ENCODE assay signal across 1 cellular context in genomic region chr5:108727639-108728565, GRCh38.
TF ChIP-seq lines count a peak whose summit lies in the region.

No MANE protein-coding gene starts in this region.

TF ChIP-seq in HCT116, 20 proteins besides CTCF, POLR2A, EP300 and RAD21 (continued from another document):
- no peak for TF ChIP-seq FOSL1 (IDR thresholded peaks at IDR 0.05; ENCODE audit: low read depth)
- TF ChIP-seq EZH2 (IDR thresholded peaks at IDR 0.05): no peak
- peak; percentile 94 for TF ChIP-seq POLR2AphosphoS5 (IDR thresholded peaks at IDR 0.05; ENCODE audit: low read depth, low read length)
- TF ChIP-seq CEBPB (IDR thresholded peaks at IDR 0.05; ENCODE audit: low read depth): peak; percentile 29; the same call in 1 of the 2 replicates
- TF ChIP-seq ELF1 (IDR thresholded peaks at IDR 0.05; ENCODE audit: borderline replicate concordance, low read depth): no peak
- TF ChIP-seq SP1 (IDR thresholded peaks at IDR 0.05; ENCODE audit: low read depth): peak; percentile 60; the same call in 1 of the 2 replicates
- TF ChIP-seq YY1 (IDR thresholded peaks at IDR 0.05; ENCODE audit: extremely low read depth, insufficient replicate concordance, low read depth, low read length): peak; percentile 60
- peak; percentile 84 for TF ChIP-seq MAX (IDR thresholded peaks at IDR 0.05)
- no peak for TF ChIP-seq ATF3 (IDR thresholded peaks at IDR 0.05)
- no peak for TF ChIP-seq ZNF274 (IDR thresholded peaks at IDR 0.05; ENCODE audit: low read depth, low read length)
- no peak for TF ChIP-seq TCF7L2 (IDR thresholded peaks at IDR 0.05; ENCODE audit: borderline replicate concordance, extremely low read depth, insufficient read depth, insufficient read length)
- peak; percentile 81 for TF ChIP-seq SIN3A (IDR thresholded peaks at IDR 0.05; ENCODE audit: low read depth)
